2 cellular contexts compared by ENCODE assay signal in genomic region chr2:152407204-152407721, GRCh38.
TF ChIP-seq lines count a peak whose summit lies in the region.

No MANE protein-coding gene starts in this region.

TF ChIP-seq in IMR-90, 13 proteins besides CTCF, POLR2A, EP300 and RAD21 (continued from another document):
- TF ChIP-seq USF2 (IDR thresholded peaks at IDR 0.05; ENCODE audit: low read depth, low read length) (no peak), BHLHE40 (IDR thresholded peaks at IDR 0.05; ENCODE audit: low read depth, low read length) (no peak), CHD1 (IDR thresholded peaks at IDR 0.05; ENCODE audit: low read depth, low read length) (no peak), MAZ (IDR thresholded peaks at IDR 0.05; ENCODE audit: borderline replicate concordance, low read depth, low read length) (no peak), ELK1 (IDR thresholded peaks at IDR 0.05; ENCODE audit: borderline replicate concordance, low read depth, low read length) (no peak), RFX5 (IDR thresholded peaks at IDR 0.05; ENCODE audit: low read depth, low read length) (no peak), RCOR1 (IDR thresholded peaks at IDR 0.05; ENCODE audit: insufficient replicate concordance, low read length) (no peak)

TF ChIP-seq in K562, 482 proteins besides CTCF, POLR2A, EP300 and RAD21:
- TF ChIP-seq RERE (CRISPR knock-in tag; IDR thresholded peaks at IDR 0.05; ENCODE audit: borderline replicate concordance): no peak
- no peak for TF ChIP-seq CEBPZ (IDR thresholded peaks at IDR 0.05; ENCODE audit: borderline replicate concordance, low read depth, low read length)
- no peak for TF ChIP-seq NCOA2 (IDR thresholded peaks at IDR 0.05; ENCODE audit: partially characterized antibody in 2 of 2)
- no peak for TF ChIP-seq BCOR (IDR thresholded peaks at IDR 0.05)
TF ChIP-seq in K562: peak in this region for 0.
